In genomic region chr12:67270622-67271021, GRCh38 we compare ENCODE assay signal across 8 cellular contexts. TPM values are rescaled to one million over a fixed set of nuclear protein-coding genes. Genes with fewer than 3 reads are reported as not detected.
A peak's percentile ranks its signal among the peaks of the same experiment; 100 is the strongest.
DNase-seq lines count a peak whose midpoint lies in the region; FAIRE-seq and TF ChIP-seq lines count a peak whose summit lies in the region.

No MANE protein-coding gene starts in this region.

- H3K79me2 ChIP-seq in OCI-LY1 (ENCODE audit: insufficient read depth, low read length) (peaks cover 60% of the 10 kb centered on the region), osteoblast (ENCODE audit: insufficient read depth, low read length) (peaks cover 61% of the 10 kb centered on the region)

- no peak for TF ChIP-seq CTCF in Caco-2 (IDR thresholded peaks at IDR 0.05; ENCODE audit: insufficient read depth in 1 of 2, low read depth in 1 of 2, low read length in 1 of 2, severe bottlenecking in 1 of 2, unreplicated experiment in 1 of 2)
- no peak for TF ChIP-seq CTCF in OCI-LY1 (IDR thresholded peaks at IDR 0.05; ENCODE audit: low read length)
- no peak for TF ChIP-seq CTCF in osteoblast (IDR thresholded peaks at IDR 0.05; ENCODE audit: extremely low read depth, low read depth, low read length)

- no peak overlapping the region for H2AFZ ChIP-seq in OCI-LY1 (ENCODE audit: low read length)
- no peak overlapping the region for H2AFZ ChIP-seq in osteoblast (ENCODE audit: low read length)

- 0 out of 2 replicates have a peak, but pooled peaks cover 2% of the 10 kb centered on the region for H3K4me1 ChIP-seq in Caco-2
- H3K4me1 ChIP-seq in OCI-LY1 (ENCODE audit: insufficient read depth, low read length, severe bottlenecking) = peaks cover 43% of the 10 kb centered on the region
- peaks cover 24% of the 10 kb centered on the region for H3K4me1 ChIP-seq in osteoblast (ENCODE audit: insufficient read depth, low read length)

- H3K36me3 Mint-ChIP-seq in Caco-2 (ENCODE audit: insufficient read depth, unreplicated experiment) = peaks cover 44% of the 10 kb centered on the region

- peak overlapping the region; percentile 96 for H3K27ac Mint-ChIP-seq in Caco-2 (ENCODE audit: unreplicated experiment)

- no peak for DNase-seq in Caco-2
- DNase-seq in osteoblast (ENCODE audit: insufficient read length, low spot score, missing footprints) = no peak
- no peak for DNase-seq in T-helper 9 cell
- no peak for DNase-seq in kidney glomerular epithelial cell (lab: John Stamatoyannopoulos, UW)
- no peak for DNase-seq in hippocampal formation (lab: John Stamatoyannopoulos, UW)
- DNase-seq in head of caudate nucleus = no peak

- CTCF ChIA-PET in Caco-2 (lab: Charles Lee) = no interaction called here

- no peaks in the 10 kb centered on the region for H3K9me3 ChIP-seq in Caco-2
- no peaks in the 10 kb centered on the region for H3K9me3 ChIP-seq in OCI-LY1 (ENCODE audit: low read length)
- H3K9me3 ChIP-seq in osteoblast (ENCODE audit: low read depth, low read length) = no peaks in the 10 kb centered on the region

- peaks cover 11% of the 10 kb centered on the region for H3K4me1 Mint-ChIP-seq in Caco-2 (ENCODE audit: low read depth, unreplicated experiment)

- FAIRE-seq in endometrium (lab: Jason Lieb, UNC) = peak; percentile 23

- H3K4me3 ChIP-seq in Caco-2 (ENCODE audit: low read depth, low read length) (peak overlapping the region; percentile 78), OCI-LY1 (ENCODE audit: low read depth, low read length, poor library complexity, severe bottlenecking) (peak overlapping the region; percentile 93), osteoblast (ENCODE audit: insufficient read depth, low read length) (peak overlapping the region; percentile 94)

- H3K4me2 ChIP-seq in OCI-LY1 (ENCODE audit: low read length) = peak overlapping the region; percentile 80
- peak overlapping the region; percentile 87 for H3K4me2 ChIP-seq in osteoblast (ENCODE audit: insufficient read depth, low read length)

- intact Hi-C loops in Caco-2 (cut with micrococcal nuclease; ENCODE audit: unreplicated experiment) = no loop called here
- intact Hi-C loops in head of caudate nucleus (cut with DNase I) = no loop called here

- peak overlapping the region; percentile 88 for H3K27ac ChIP-seq in OCI-LY1 (ENCODE audit: low read depth, low read length, poor library complexity, severe bottlenecking)
- peak overlapping the region; percentile 98 for H3K27ac ChIP-seq in osteoblast (ENCODE audit: low read depth, low read length)

- H3K27me3 ChIP-seq in Caco-2 (replicated peaks; ENCODE audit: control insufficient read depth, insufficient read depth, low read length) (no peaks in the 10 kb centered on the region), OCI-LY1 (ENCODE audit: insufficient read depth, low read length) (no peaks in the 10 kb centered on the region), osteoblast (ENCODE audit: insufficient read depth, low read length) (no peaks in the 10 kb centered on the region)

- H3F3A ChIP-seq in OCI-LY1 (ENCODE audit: insufficient read depth, low read length) = no peaks in the 10 kb centered on the region

- POLR2A ChIA-PET in Caco-2 (lab: Charles Lee) = no interaction called here

- H3K27me3 Mint-ChIP-seq in Caco-2 (ENCODE audit: insufficient read depth, unreplicated experiment) = no peaks in the 10 kb centered on the region

- H3K9ac ChIP-seq in OCI-LY1 (ENCODE audit: low read length) = peak overlapping the region; percentile 95

- H3K36me3 ChIP-seq in Caco-2 (ENCODE audit: control insufficient read depth, insufficient read depth, low read length) = no peaks in the 10 kb centered on the region
- peaks cover 29% of the 10 kb centered on the region for H3K36me3 ChIP-seq in OCI-LY1 (ENCODE audit: insufficient read depth, low read length)
- peaks cover 8% of the 10 kb centered on the region for H3K36me3 ChIP-seq in osteoblast (ENCODE audit: insufficient read depth, low read length)

- no peaks in the 10 kb centered on the region for H3K9me3 Mint-ChIP-seq in Caco-2 (ENCODE audit: unreplicated experiment)

- no peaks in the 10 kb centered on the region for H3K9me2 ChIP-seq in OCI-LY1 (ENCODE audit: low read depth, low read length)

- peak overlapping the region; percentile 83 for H3K4me3 Mint-ChIP-seq in Caco-2 (ENCODE audit: unreplicated experiment)

- no TSS peak for BruUV-seq in Caco-2 (replicated peaks; lab: Mats Ljungman, UMichigan)

- H4K20me1 ChIP-seq in OCI-LY1 (ENCODE audit: insufficient read depth, low read length) (no peaks in the 10 kb centered on the region), osteoblast (ENCODE audit: insufficient read depth, low read length) (peaks cover 45% of the 10 kb centered on the region)

RNA-seq across cellular contexts. Expression of gene CAND1, which starts 1.5 kb away (rescaled TPM):
- total RNA-seq in Caco-2 (2022) (148 and 153 TPM in 2 replicates), osteoblast (116 and 130 TPM in 2 replicates)
